21 cellular contexts compared by ENCODE assay signal in the genomic region with DNA sequence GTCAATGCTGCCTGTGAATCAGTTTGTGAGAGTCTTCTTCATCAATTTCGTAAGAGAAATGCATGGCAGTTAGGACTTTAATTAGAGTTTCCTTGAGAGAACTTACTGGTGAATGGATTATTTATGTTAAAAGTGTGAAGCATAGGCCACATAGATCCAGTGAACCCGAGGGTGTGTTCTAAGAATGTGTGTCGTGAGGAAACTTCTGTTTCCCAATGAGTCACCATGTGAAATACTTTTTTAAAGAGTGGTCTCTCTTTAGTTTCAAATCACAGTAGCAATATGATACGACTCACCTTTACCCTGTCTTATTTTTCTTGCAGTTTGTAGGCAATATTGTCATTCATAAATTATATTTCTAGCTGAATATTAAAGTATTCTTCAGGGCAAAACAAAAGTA. TPM values are rescaled to one million over a fixed set of nuclear protein-coding genes. Genes with fewer than 3 reads are reported as not detected.
A peak's percentile ranks its signal among the peaks of the same experiment; 100 is the strongest.
DNase-seq lines count a peak whose midpoint lies in the region; ATAC-seq, FAIRE-seq and TF ChIP-seq lines count a peak whose summit lies in the region.
"Had no signal": no experiment of that assay in that cellular context is flagged by ENCODE, and none has a peak within 500 bp of the region (broad histone marks: within the 10 kb centered on the region; RNA-seq: fewer than 3 reads in every experiment).

No MANE protein-coding gene starts in this region.

- TF ChIP-seq CTCF in activated CD8-positive, alpha-beta T cell treated with anti-CD3 and anti-CD28 coated beads for 36 hours (IDR thresholded peaks at IDR 0.05) = no peak
- TF ChIP-seq CTCF in astrocyte (IDR thresholded peaks at IDR 0.05; ENCODE audit: insufficient read depth, low read depth, low read length) = no peak

- no peaks in the 10 kb centered on the region for H3K36me3 ChIP-seq in astrocyte (ENCODE audit: insufficient read depth, low read length)
- H3K36me3 ChIP-seq: HAP-1 had no signal

- H3K9me3 Mint-ChIP-seq in activated CD8-positive, alpha-beta T cell treated with anti-CD3 and anti-CD28 coated beads for 36 hours = no peaks in the 10 kb centered on the region
- H3K9me3 Mint-ChIP-seq in activated CD8-positive, alpha-beta T cell treated with anti-CD3 and anti-CD28 coated beads, Interleukin-2, amount 10 ng/mL, durations not matched to agents 7 days and 5 days (ENCODE audit: insufficient read depth) = no peaks in the 10 kb centered on the region
- H3K9me3 Mint-ChIP-seq in astrocyte (ENCODE audit: unreplicated experiment) = no peaks in the 10 kb centered on the region

- H3K4me3 Mint-ChIP-seq in activated CD8-positive, alpha-beta T cell treated with anti-CD3 and anti-CD28 coated beads for 36 hours = no peak overlapping the region
- H3K4me3 Mint-ChIP-seq in activated CD8-positive, alpha-beta T cell treated with anti-CD3 and anti-CD28 coated beads, Interleukin-2, amount 10 ng/mL, durations not matched to agents 7 days and 5 days = no peak overlapping the region
- H3K4me3 Mint-ChIP-seq in astrocyte (ENCODE audit: unreplicated experiment) = no peak overlapping the region
- H3K4me3 Mint-ChIP-seq: CD4-positive, alpha-beta memory T cell had no signal

- H3K4me1 Mint-ChIP-seq in activated CD8-positive, alpha-beta T cell treated with anti-CD3 and anti-CD28 coated beads for 36 hours (ENCODE audit: low read depth) = no peaks in the 10 kb centered on the region
- no peaks in the 10 kb centered on the region for H3K4me1 Mint-ChIP-seq in activated CD8-positive, alpha-beta T cell treated with anti-CD3 and anti-CD28 coated beads, Interleukin-2, amount 10 ng/mL, durations not matched to agents 7 days and 5 days (ENCODE audit: low read depth)
- H3K4me1 Mint-ChIP-seq in astrocyte (ENCODE audit: low read depth, unreplicated experiment) = peaks cover 6% of the 10 kb centered on the region
- H3K4me1 Mint-ChIP-seq: CD4-positive, alpha-beta memory T cell had no signal

- H3K27ac Mint-ChIP-seq in activated CD8-positive, alpha-beta T cell treated with anti-CD3 and anti-CD28 coated beads for 36 hours = no peak overlapping the region
- H3K27ac Mint-ChIP-seq in activated CD8-positive, alpha-beta T cell treated with anti-CD3 and anti-CD28 coated beads, Interleukin-2, amount 10 ng/mL, durations not matched to agents 7 days and 5 days = no peak overlapping the region
- H3K27ac Mint-ChIP-seq in astrocyte (ENCODE audit: unreplicated experiment) = peak overlapping the region; percentile 15
- H3K27ac Mint-ChIP-seq: CD4-positive, alpha-beta memory T cell had no signal

- peak; percentile 9 for FAIRE-seq in astrocyte (lab: Jason Lieb, UNC)
- FAIRE-seq: A549, GM12892, GM18507 had no signal

- H3K27me3 Mint-ChIP-seq in activated CD8-positive, alpha-beta T cell treated with anti-CD3 and anti-CD28 coated beads for 36 hours = peaks cover 4% of the 10 kb centered on the region
- no peaks in the 10 kb centered on the region for H3K27me3 Mint-ChIP-seq in activated CD8-positive, alpha-beta T cell treated with anti-CD3 and anti-CD28 coated beads, Interleukin-2, amount 10 ng/mL, durations not matched to agents 7 days and 5 days (ENCODE audit: low read depth)
- H3K27me3 Mint-ChIP-seq in astrocyte (ENCODE audit: low read depth, unreplicated experiment) = no peaks in the 10 kb centered on the region

- intact Hi-C loops in activated CD8-positive, alpha-beta T cell treated with anti-CD3 and anti-CD28 coated beads for 36 hours (cut with micrococcal nuclease) = no loop called here
- intact Hi-C loops in left ventricle myocardium superior (cut with micrococcal nuclease) = no loop called here

- POLR2A ChIA-PET in activated CD8-positive, alpha-beta T cell treated with anti-CD3 and anti-CD28 coated beads for 36 hours (lab: Charles Lee) = no interaction called here
- POLR2A ChIA-PET in activated CD8-positive, alpha-beta T cell treated with anti-CD3 and anti-CD28 coated beads, Interleukin-2, amount 10 ng/mL, durations not matched to agents 7 days and 5 days (lab: Charles Lee) = no interaction called here

- no peaks in the 10 kb centered on the region for H3K4me1 ChIP-seq in astrocyte (ENCODE audit: insufficient read depth, low read length)
- H3K4me1 ChIP-seq: A549, HAP-1 had no signal

- no peak overlapping the region for H3K27ac ChIP-seq in astrocyte (ENCODE audit: low read depth, low read length)
- H3K27ac ChIP-seq: 22Rv1, A549, C4-2B, GM23248 had no signal

- H3K36me3 Mint-ChIP-seq in activated CD8-positive, alpha-beta T cell treated with anti-CD3 and anti-CD28 coated beads for 36 hours (ENCODE audit: low read depth) = no peaks in the 10 kb centered on the region
- H3K36me3 Mint-ChIP-seq in activated CD8-positive, alpha-beta T cell treated with anti-CD3 and anti-CD28 coated beads, Interleukin-2, amount 10 ng/mL, durations not matched to agents 7 days and 5 days (ENCODE audit: low read depth) = no peaks in the 10 kb centered on the region
- no peaks in the 10 kb centered on the region for H3K36me3 Mint-ChIP-seq in astrocyte (ENCODE audit: low read depth, unreplicated experiment)
- H3K36me3 Mint-ChIP-seq: CD4-positive, alpha-beta memory T cell had no signal

- H3K79me2 ChIP-seq in astrocyte (ENCODE audit: insufficient read depth, low read length) = no peaks in the 10 kb centered on the region

- H3K27me3 ChIP-seq in astrocyte (ENCODE audit: insufficient read depth, low read length) = no peaks in the 10 kb centered on the region

- CTCF ChIA-PET in activated CD8-positive, alpha-beta T cell treated with anti-CD3 and anti-CD28 coated beads for 36 hours (lab: Charles Lee) = interaction anchor here (0.6 kb wide), 1 partner anchor 1829 kb away, joined by 3 read pairs; no protein-coding TSS in a partner anchor
- CTCF ChIA-PET in activated CD8-positive, alpha-beta T cell treated with anti-CD3 and anti-CD28 coated beads, Interleukin-2, amount 10 ng/mL, durations not matched to agents 7 days and 5 days (lab: Charles Lee) = no interaction called here

- H3K9me3 ChIP-seq in astrocyte (ENCODE audit: insufficient read depth, low read depth, low read length) = no peaks in the 10 kb centered on the region
- H3K9me3 ChIP-seq: A549, HAP-1 had no signal

- DNase-seq in activated CD8-positive, alpha-beta T cell treated with anti-CD3 and anti-CD28 coated beads for 36 hours = no peak
- DNase-seq in activated CD8-positive, alpha-beta T cell treated with anti-CD3 and anti-CD28 coated beads, Interleukin-2, amount 10 ng/mL, durations not matched to agents 7 days and 5 days = no peak
- DNase-seq in astrocyte (ENCODE audit: low read depth) (no peak), kidney tubule cell (ENCODE audit: low spot score) (peak; percentile 10), CD1c-positive myeloid dendritic cell (ENCODE audit: extremely low spot score) (no peak), left ventricle myocardium superior (no peak)
- DNase-seq in stimulated activated CD4-positive, alpha-beta T cell treated with anti-CD3 and anti-CD28 coated beads, Interleukin-4, amount 100 ng/mL, for 1 hour = no peak
- DNase-seq: AML-193; CD4-positive, alpha-beta memory T cell; DMS153; DMS79; GDM1; GM23248 had no signal

- no peaks in the 10 kb centered on the region for H4K20me1 ChIP-seq in astrocyte (ENCODE audit: insufficient read depth, low read length)

- no peak overlapping the region for H3K9ac ChIP-seq in astrocyte (ENCODE audit: low read length)
- H3K9ac ChIP-seq: GM23248 had no signal

- H2AFZ ChIP-seq in astrocyte (ENCODE audit: low read depth, low read length) = no peak overlapping the region
- H2AFZ ChIP-seq: GM23248 had no signal

- H3K4me3 ChIP-seq in astrocyte (ENCODE audit: insufficient read depth, low read depth, low read length) = no peak overlapping the region
- H3K4me3 ChIP-seq: A549, GM23248, HAP-1 had no signal

- ATAC-seq in activated CD8-positive, alpha-beta T cell treated with anti-CD3 and anti-CD28 coated beads for 36 hours = peak; percentile 45
- no peak for ATAC-seq in activated CD8-positive, alpha-beta T cell treated with anti-CD3 and anti-CD28 coated beads, Interleukin-2, amount 10 ng/mL, durations not matched to agents 7 days and 5 days
- ATAC-seq in HG03520 (IDR thresholded peaks at IDR 0.05; ENCODE audit: unreplicated experiment) (peak; percentile 49), left ventricle myocardium superior (no peak)
- ATAC-seq: A549 had no signal

- H3K4me2 ChIP-seq in astrocyte (ENCODE audit: low read length) = no peak overlapping the region
- H3K4me2 ChIP-seq: A549 had no signal

RNA-seq across cellular contexts. Expression of gene THSD7B, which starts 18.5 kb away (rescaled TPM):
- not detected for total RNA-seq in activated CD8-positive, alpha-beta T cell treated with anti-CD3 and anti-CD28 coated beads for 36 hours
- total RNA-seq in activated CD8-positive, alpha-beta T cell treated with anti-CD3 and anti-CD28 coated beads, Interleukin-2, amount 10 ng/mL, durations not matched to agents 7 days and 5 days = not detected
- total RNA-seq in astrocyte (0.14 and 0.18 TPM in 2 replicates), left ventricle myocardium superior (0.45 TPM)
- total RNA-seq: CD4-positive, alpha-beta memory T cell; Daoy; GM23248 had no signal

Comparison
In these comparisons a context has a peak if more than half of its experiments do, and no peak if none do; other contexts are left out.
1. ATAC-seq: peak in activated CD8-positive, alpha-beta T cell treated with anti-CD3 and anti-CD28 coated beads for 36 hours (single experiment) and HG03520 (single experiment); none in activated CD8-positive, alpha-beta T cell treated with anti-CD3 and anti-CD28 coated beads, Interleukin-2, amount 10 ng/mL, durations not matched to agents 7 days and 5 days (single experiment) and left ventricle myocardium superior (single experiment).